14 cellular contexts compared by ENCODE assay signal in the genomic region with DNA sequence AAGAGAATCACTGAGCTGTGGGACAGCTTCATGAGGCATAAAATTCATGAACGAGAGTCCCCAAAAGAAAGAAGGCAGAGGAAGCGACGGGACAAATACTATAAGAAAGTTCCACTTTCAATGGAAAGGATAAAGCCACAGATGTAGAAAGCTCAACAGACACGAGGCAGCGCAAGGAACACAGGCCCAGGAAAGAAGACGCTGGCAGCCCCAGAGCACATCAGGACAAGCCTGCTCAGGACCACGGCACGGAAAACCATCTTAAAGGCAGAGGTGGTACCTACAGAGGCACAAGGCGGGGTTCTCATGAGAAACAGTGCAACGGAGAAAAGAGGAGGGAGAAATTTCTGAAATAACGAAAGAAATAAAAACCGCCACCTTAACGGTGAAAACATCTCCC.
DNase-seq lines count a peak whose midpoint lies in the region; ATAC-seq and TF ChIP-seq lines count a peak whose summit lies in the region.
"Had no signal": no experiment of that assay in that cellular context is flagged by ENCODE, and none has a peak within 500 bp of the region (broad histone marks: within the 10 kb centered on the region; RNA-seq: fewer than 3 reads in every experiment).

No MANE protein-coding gene starts in this region.

- ATAC-seq in left ventricle myocardium superior (no peak), heart right ventricle (no peak), left lung (no peak), aorta (ENCODE audit: low FRiP score) (no peak), HG03439 (IDR thresholded peaks at IDR 0.05; ENCODE audit: unreplicated experiment) (no peak)
- ATAC-seq: A549; CD8-positive, alpha-beta T cell had no signal

- H3K9me3 Mint-ChIP-seq in chondrocyte (ENCODE audit: low read depth) = peaks cover 17% of the 10 kb centered on the region

- intact Hi-C loops in left ventricle myocardium superior (cut with micrococcal nuclease) (no loop called here), heart right ventricle (cut with DNase I) (no loop called here), left lung (cut with DNase I) (no loop called here), aorta (cut with DNase I) (no loop called here)

- whole genome bisulfite sequencing in heart right ventricle, 2 donors = 95 to 97% methylated on average over 13 of the region's 13 CpGs
- 96 to 97% methylated on average over 13 of the region's 13 CpGs for WGBS in aorta, 2 donors

- H3K27me3 ChIP-seq in heart right ventricle (no peaks in the 10 kb centered on the region), left lung (no peaks in the 10 kb centered on the region), aorta (ENCODE audit: control insufficient read depth in 1 of 2, insufficient read depth in 2 of 2, low read length in 1 of 2) (no peaks in the 10 kb centered on the region)

- H3K27me3 Mint-ChIP-seq in chondrocyte (ENCODE audit: low read depth) = no peaks in the 10 kb centered on the region

- H3K36me3 ChIP-seq in heart right ventricle = peaks cover 0 to 19% (median 0%) of the 10 kb centered on the region in 9 donors
- H3K36me3 ChIP-seq in left lung = peaks cover 0 to 26% of the 10 kb centered on the region in 2 donors
- H3K36me3 ChIP-seq in aorta (ENCODE audit: control insufficient read depth in 1 of 2, insufficient read depth in 2 of 2, low read length in 1 of 2) = no peaks in the 10 kb centered on the region

- peaks cover 11% of the 10 kb centered on the region for H3K4me1 Mint-ChIP-seq in chondrocyte (ENCODE audit: low read depth)
- H3K4me1 Mint-ChIP-seq: CD14-positive monocyte had no signal

- no peak overlapping the region for H3K27ac Mint-ChIP-seq in chondrocyte (ENCODE audit: unreplicated experiment)
- H3K27ac Mint-ChIP-seq: CD8-positive, alpha-beta T cell had no signal

- H3K27ac ChIP-seq in heart right ventricle (no peak overlapping the region), left lung (no peak overlapping the region), aorta (ENCODE audit: low read depth in 1 of 2, low read length in 2 of 2) (no peak overlapping the region)
- H3K27ac ChIP-seq: A549 had no signal

- no peak overlapping the region for H3K4me3 Mint-ChIP-seq in chondrocyte (ENCODE audit: unreplicated experiment)
- H3K4me3 Mint-ChIP-seq: CD14-positive monocyte; CD8-positive, alpha-beta T cell; H9 had no signal

- H3K36me3 Mint-ChIP-seq in chondrocyte (ENCODE audit: low read depth) = peaks cover 14% of the 10 kb centered on the region

- no peaks in the 10 kb centered on the region for H3K4me1 ChIP-seq in heart right ventricle
- no peaks in the 10 kb centered on the region for H3K4me1 ChIP-seq in left lung
- H3K4me1 ChIP-seq in aorta (ENCODE audit: control insufficient read depth in 1 of 2, insufficient read depth in 2 of 2, low read length in 2 of 2) = no peaks in the 10 kb centered on the region
- H3K4me1 ChIP-seq: A549 had no signal

- no peak for TF ChIP-seq CTCF in heart right ventricle (IDR thresholded peaks at IDR 0.05)
- no peak for TF ChIP-seq CTCF in chondrocyte (IDR thresholded peaks at IDR 0.05)
- TF ChIP-seq CTCF in left lung (IDR thresholded peaks at IDR 0.05) = no peak

- peaks cover 0 to 19% (median 0%) of the 10 kb centered on the region in 11 donors for H3K9me3 ChIP-seq in heart right ventricle
- H3K9me3 ChIP-seq in left lung = peaks cover 0 to 7% of the 10 kb centered on the region in 2 donors
- no peaks in the 10 kb centered on the region for H3K9me3 ChIP-seq in aorta (ENCODE audit: control insufficient read depth, low read length)
- H3K9me3 ChIP-seq: A549 had no signal

- no peak overlapping the region for H3K4me3 ChIP-seq in heart right ventricle
- H3K4me3 ChIP-seq in left lung = no peak overlapping the region
- H3K4me3 ChIP-seq in aorta (ENCODE audit: low read length in 2 of 2) = no peak overlapping the region
- H3K4me3 ChIP-seq: A549 had no signal

- DNase-seq in left ventricle myocardium superior (peak; percentile 15), heart right ventricle (no peak), chondrocyte (ENCODE audit: low spot score) (peak; percentile 29), left lung (peak; percentile 9 to 27), aorta (peak; percentile 5 to 16), NCI-H774 (lab: John Stamatoyannopoulos, UW) (no peak)
- DNase-seq: CD8-positive, alpha-beta T cell; COR-L47; GF-D8; GOT3; H9 had no signal

Comparison
In these comparisons a context has a peak if more than half of its experiments do, and no peak if none do; other contexts are left out.
1. DNase-seq: peak in left ventricle myocardium superior (single experiment), chondrocyte (single experiment), left lung (2 of 2) and aorta (2 of 2); none in heart right ventricle (0 of 2) and NCI-H774 (single experiment).